23 cellular contexts compared by ENCODE assay signal in genomic region chr14:61614693-61615092, GRCh38.
"Had no signal": no experiment of that assay in that cellular context is flagged by ENCODE, and none has a peak within 500 bp of the region (broad histone marks: within the 10 kb centered on the region; RNA-seq: fewer than 3 reads in every experiment).

No MANE protein-coding gene starts in this region.

- H3K27me3 Mint-ChIP-seq: IgD-negative memory B cell, T-cell had no signal

- H3K36me3 ChIP-seq: SJSA1 had no signal

- H3K27ac Mint-ChIP-seq: IgD-negative memory B cell, T-cell had no signal

- H3K36me3 Mint-ChIP-seq: IgD-negative memory B cell, T-cell had no signal

- H3K9me3 Mint-ChIP-seq: IgD-negative memory B cell, T-cell had no signal

- H3K27me3 ChIP-seq: SJSA1 had no signal

- DNase-seq: KBM-7, MV-4-11, NCI-H1048, NCI-H1105, NCI-H1417, NCI-H1436 treated with DMSO at 0.1 percent for 48 hours, NCI-H1694, NCI-H187 treated with DMSO at 0.1 percent for 48 hours, NCI-H2029 treated with DMSO at 0.1 percent for 48 hours, NCI-H2107, NCI-H226, NCI-H446, NCI-H510A, NCI-H524 treated with DMSO at 0.1 percent for 48 hours, NCI-H69, NCI-H774, Right ventricle myocardium superior, RPMI8226, SIG-M5, T-cell had no signal

- H3K27ac ChIP-seq: SJSA1, SK-N-MC had no signal

- H3K4me3 ChIP-seq: SJSA1, SK-N-MC had no signal

- H3K9me3 ChIP-seq: SJSA1 had no signal

- H3K4me3 Mint-ChIP-seq: IgD-negative memory B cell, T-cell had no signal

- ATAC-seq: T-cell had no signal
